Comparison of ENCODE assay signal across 2 cellular contexts in the genomic region with DNA sequence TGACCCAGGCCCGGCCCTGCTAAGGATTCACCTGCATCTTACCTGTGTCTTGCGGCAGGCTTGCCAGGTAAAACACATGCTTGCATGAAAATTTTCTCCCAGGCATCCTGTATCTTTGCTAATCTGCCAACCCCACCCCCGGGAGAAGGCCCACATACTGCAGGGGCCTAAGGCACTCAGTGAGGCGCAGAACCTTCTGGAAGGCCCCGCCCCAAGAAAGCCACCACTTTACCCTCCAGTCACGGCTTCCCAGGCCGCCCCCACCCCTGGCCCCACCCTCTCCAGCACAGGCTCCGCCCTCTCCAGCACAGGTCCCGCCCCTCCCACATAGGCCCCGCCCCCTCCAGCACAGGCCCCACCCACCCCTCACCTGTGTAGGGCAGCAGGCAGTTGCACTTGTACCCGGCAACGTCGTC.
TF ChIP-seq lines count a peak whose summit lies in the region.

No MANE protein-coding gene starts in this region.

TF ChIP-seq in liver, 16 proteins besides CTCF, POLR2A, EP300 and RAD21:
- TF ChIP-seq YY1 (IDR thresholded peaks at IDR 0.05) (no peak), RXRA (IDR thresholded peaks at IDR 0.05) (no peak), REST (IDR thresholded peaks at IDR 0.05) (no peak), JUND (IDR thresholded peaks at IDR 0.05) (no peak), FOXA2 (IDR thresholded peaks at IDR 0.05) (no peak), HNF4G (IDR thresholded peaks at IDR 0.05) (no peak), TAF1 (conservative IDR thresholded peaks at IDR 0.05) (no peak), NR2F2 (IDR thresholded peaks at IDR 0.05) (no peak), EGR1 (IDR thresholded peaks at IDR 0.05; ENCODE audit: low read depth in 2 of 2) (no peak), SP1 (IDR thresholded peaks at IDR 0.05) (no peak), MAX (IDR thresholded peaks at IDR 0.05) (no peak), HNF4A (conservative IDR thresholded peaks at IDR 0.05) (no peak), FOXA1 (IDR thresholded peaks at IDR 0.05) (no peak)
- TF ChIP-seq, protein P1, sequence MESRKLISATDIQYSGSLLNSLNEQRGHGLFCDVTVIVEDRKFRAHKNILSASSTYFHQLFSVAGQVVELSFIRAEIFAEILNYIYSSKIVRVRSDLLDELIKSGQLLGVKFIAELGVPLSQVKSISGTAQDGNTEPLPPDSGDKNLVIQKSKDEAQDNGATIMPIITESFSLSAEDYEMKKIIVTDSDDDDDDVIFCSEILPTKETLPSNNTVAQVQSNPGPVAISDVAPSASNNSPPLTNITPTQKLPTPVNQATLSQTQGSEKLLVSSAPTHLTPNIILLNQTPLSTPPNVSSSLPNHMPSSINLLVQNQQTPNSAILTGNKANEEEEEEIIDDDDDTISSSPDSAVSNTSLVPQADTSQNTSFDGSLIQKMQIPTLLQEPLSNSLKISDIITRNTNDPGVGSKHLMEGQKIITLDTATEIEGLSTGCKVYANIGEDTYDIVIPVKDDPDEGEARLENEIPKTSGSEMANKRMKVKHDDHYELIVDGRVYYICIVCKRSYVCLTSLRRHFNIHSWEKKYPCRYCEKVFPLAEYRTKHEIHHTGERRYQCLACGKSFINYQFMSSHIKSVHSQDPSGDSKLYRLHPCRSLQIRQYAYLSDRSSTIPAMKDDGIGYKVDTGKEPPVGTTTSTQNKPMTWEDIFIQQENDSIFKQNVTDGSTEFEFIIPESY (IDR thresholded peaks at IDR 0.05): no peak
- TF ChIP-seq, protein P2, sequence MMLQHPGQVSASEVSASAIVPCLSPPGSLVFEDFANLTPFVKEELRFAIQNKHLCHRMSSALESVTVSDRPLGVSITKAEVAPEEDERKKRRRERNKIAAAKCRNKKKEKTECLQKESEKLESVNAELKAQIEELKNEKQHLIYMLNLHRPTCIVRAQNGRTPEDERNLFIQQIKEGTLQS (IDR thresholded peaks at IDR 0.05): no peak
TF ChIP-seq in liver: peak in this region for 0.

TF ChIP-seq in HepG2, 621 proteins besides CTCF, POLR2A, EP300 and RAD21:
- no peak for TF ChIP-seq ZFY (CRISPR knock-in tag; IDR thresholded peaks at IDR 0.05)
- TF ChIP-seq ZNF737 (CRISPR knock-in tag; IDR thresholded peaks at IDR 0.05; ENCODE audit: borderline replicate concordance): no peak
- no peak for TF ChIP-seq SKIL (CRISPR knock-in tag; IDR thresholded peaks at IDR 0.05; ENCODE audit: borderline replicate concordance)
- no peak for TF ChIP-seq ZNF234 (CRISPR knock-in tag; conservative IDR thresholded peaks at IDR 0.05)
- no peak for TF ChIP-seq ZNF879 (CRISPR knock-in tag; IDR thresholded peaks at IDR 0.05)
- no peak for TF ChIP-seq ZNF644 (CRISPR knock-in tag; IDR thresholded peaks at IDR 0.05; ENCODE audit: low read depth)
- no peak for TF ChIP-seq LRRFIP1 (CRISPR knock-in tag; conservative IDR thresholded peaks at IDR 0.05)
- TF ChIP-seq, protein P3, sequence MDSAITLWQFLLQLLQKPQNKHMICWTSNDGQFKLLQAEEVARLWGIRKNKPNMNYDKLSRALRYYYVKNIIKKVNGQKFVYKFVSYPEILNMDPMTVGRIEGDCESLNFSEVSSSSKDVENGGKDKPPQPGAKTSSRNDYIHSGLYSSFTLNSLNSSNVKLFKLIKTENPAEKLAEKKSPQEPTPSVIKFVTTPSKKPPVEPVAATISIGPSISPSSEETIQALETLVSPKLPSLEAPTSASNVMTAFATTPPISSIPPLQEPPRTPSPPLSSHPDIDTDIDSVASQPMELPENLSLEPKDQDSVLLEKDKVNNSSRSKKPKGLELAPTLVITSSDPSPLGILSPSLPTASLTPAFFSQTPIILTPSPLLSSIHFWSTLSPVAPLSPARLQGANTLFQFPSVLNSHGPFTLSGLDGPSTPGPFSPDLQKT (CRISPR knock-in tag; IDR thresholded peaks at IDR 0.05; ENCODE audit: borderline replicate concordance): no peak
- TF ChIP-seq NCOR1 (IDR thresholded peaks at IDR 0.05; ENCODE audit: borderline replicate concordance, low read length): no peak
- no peak for TF ChIP-seq MLX (CRISPR knock-in tag; IDR thresholded peaks at IDR 0.05)
- no peak for TF ChIP-seq HNRNPK (IDR thresholded peaks at IDR 0.05; ENCODE audit: low read depth, low read length, poor library complexity, severe bottlenecking)
